ENCODE assay signal across 1 cellular context in genomic region chr12:71135812-71136176, GRCh38.
TF ChIP-seq lines count a peak whose summit lies in the region.

No MANE protein-coding gene starts in this region.

TF ChIP-seq in SK-N-SH, 30 proteins besides CTCF, POLR2A, EP300 and RAD21 (continued from another document):
- TF ChIP-seq USF2 (IDR thresholded peaks at IDR 0.05; ENCODE audit: borderline replicate concordance, low read depth, low read length): no peak
- no peak for TF ChIP-seq POLR2AphosphoS5 (IDR thresholded peaks at IDR 0.05; ENCODE audit: low read depth, low read length)
- TF ChIP-seq USF1 (IDR thresholded peaks at IDR 0.05; ENCODE audit: borderline replicate concordance, low read depth): no peak
- no peak for TF ChIP-seq TAF1 (IDR thresholded peaks at IDR 0.05; ENCODE audit: borderline replicate concordance, low read depth, low read length)
- TF ChIP-seq RFX5 (IDR thresholded peaks at IDR 0.05; ENCODE audit: low read length): no peak
- no peak for TF ChIP-seq NRF1 (IDR thresholded peaks at IDR 0.05; ENCODE audit: low read depth, low read length)
- TF ChIP-seq TCF12 (IDR thresholded peaks at IDR 0.05): no peak
- no peak for TF ChIP-seq RCOR1 (IDR thresholded peaks at IDR 0.05; ENCODE audit: low read length)
- TF ChIP-seq, protein P1, sequence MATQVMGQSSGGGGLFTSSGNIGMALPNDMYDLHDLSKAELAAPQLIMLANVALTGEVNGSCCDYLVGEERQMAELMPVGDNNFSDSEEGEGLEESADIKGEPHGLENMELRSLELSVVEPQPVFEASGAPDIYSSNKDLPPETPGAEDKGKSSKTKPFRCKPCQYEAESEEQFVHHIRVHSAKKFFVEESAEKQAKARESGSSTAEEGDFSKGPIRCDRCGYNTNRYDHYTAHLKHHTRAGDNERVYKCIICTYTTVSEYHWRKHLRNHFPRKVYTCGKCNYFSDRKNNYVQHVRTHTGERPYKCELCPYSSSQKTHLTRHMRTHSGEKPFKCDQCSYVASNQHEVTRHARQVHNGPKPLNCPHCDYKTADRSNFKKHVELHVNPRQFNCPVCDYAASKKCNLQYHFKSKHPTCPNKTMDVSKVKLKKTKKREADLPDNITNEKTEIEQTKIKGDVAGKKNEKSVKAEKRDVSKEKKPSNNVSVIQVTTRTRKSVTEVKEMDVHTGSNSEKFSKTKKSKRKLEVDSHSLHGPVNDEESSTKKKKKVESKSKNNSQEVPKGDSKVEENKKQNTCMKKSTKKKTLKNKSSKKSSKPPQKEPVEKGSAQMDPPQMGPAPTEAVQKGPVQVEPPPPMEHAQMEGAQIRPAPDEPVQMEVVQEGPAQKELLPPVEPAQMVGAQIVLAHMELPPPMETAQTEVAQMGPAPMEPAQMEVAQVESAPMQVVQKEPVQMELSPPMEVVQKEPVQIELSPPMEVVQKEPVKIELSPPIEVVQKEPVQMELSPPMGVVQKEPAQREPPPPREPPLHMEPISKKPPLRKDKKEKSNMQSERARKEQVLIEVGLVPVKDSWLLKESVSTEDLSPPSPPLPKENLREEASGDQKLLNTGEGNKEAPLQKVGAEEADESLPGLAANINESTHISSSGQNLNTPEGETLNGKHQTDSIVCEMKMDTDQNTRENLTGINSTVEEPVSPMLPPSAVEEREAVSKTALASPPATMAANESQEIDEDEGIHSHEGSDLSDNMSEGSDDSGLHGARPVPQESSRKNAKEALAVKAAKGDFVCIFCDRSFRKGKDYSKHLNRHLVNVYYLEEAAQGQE (IDR thresholded peaks at IDR 0.05; ENCODE audit: low read depth, low read length): no peak
